In the genomic region with DNA sequence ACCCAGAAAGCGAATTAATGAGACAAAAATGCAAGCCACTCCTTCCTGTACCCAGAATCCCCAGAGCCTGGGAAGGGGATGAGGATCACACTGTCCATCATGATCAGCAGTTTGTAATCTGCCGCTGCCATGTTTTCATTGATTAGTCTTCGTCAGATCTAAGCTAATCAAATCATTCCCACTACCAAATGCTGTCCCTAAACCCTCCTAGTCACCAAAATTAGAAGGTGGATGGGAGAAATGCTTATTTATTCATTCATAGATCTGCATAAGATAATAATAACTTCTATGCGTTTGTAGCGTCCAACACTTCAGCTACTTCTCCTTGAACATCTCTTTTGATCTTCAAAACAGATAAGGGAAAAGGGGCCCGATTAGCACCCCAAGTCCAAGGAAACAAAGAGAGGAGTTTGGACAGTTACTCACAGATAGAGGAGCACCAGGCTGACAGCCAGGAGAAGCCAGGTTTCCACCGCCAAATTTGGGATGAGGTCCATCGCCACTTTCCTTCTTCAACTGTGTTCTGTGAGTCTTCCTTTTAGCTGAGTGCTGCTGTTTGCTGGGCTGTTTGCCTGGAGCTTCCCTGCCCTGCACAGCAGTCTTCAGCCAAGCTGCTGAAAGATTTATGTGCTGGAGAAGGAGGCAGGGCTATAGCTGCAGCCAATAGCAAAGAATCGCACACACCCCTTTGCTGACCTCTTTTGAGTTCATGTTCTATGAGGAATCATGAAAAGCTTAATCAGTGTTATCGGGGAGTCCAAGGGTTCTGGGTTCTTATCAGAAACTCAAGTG, we compare ENCODE assay signal across 1 cellular context.
TF ChIP-seq lines count a peak whose summit lies in the region.

Gene CYP3A5 (minus strand): TSS at position 597 of the 792 bp plus-strand sequence. CDS start 100 bp downstream, at position 497.

TF ChIP-seq in HEK293, 187 proteins besides CTCF, POLR2A, EP300 and RAD21 (continued from another document):
- TF ChIP-seq PRDM10 (tag by site-specific recombination; IDR thresholded peaks at IDR 0.05): no peak
- no peak for TF ChIP-seq ZNF560 (tag by site-specific recombination; IDR thresholded peaks at IDR 0.05; ENCODE audit: borderline replicate concordance)
- TF ChIP-seq ZNF558 (tag by site-specific recombination; IDR thresholded peaks at IDR 0.05): no peak
- TF ChIP-seq ZNF704 (tag by site-specific recombination; IDR thresholded peaks at IDR 0.05): no peak
- TF ChIP-seq ZSCAN16 (tag by site-specific recombination; IDR thresholded peaks at IDR 0.05): no peak
- peak; percentile 74; the same call in 1 of the 2 replicates for TF ChIP-seq KLF10 (tag by site-specific recombination; IDR thresholded peaks at IDR 0.05)
- peak; percentile 52; the same call in 1 of the 2 replicates for TF ChIP-seq ZBTB17 (tag by site-specific recombination; IDR thresholded peaks at IDR 0.05)
- TF ChIP-seq WT1 (tag by site-specific recombination; IDR thresholded peaks at IDR 0.05): no peak
- TF ChIP-seq HOXC10 (CRISPR knock-in tag; IDR thresholded peaks at IDR 0.05): no peak
- TF ChIP-seq KLF8 (tag by site-specific recombination; IDR thresholded peaks at IDR 0.05): 0 out of 2 replicates have a peak, but pooled peaks have one; percentile 14
- TF ChIP-seq ZNF280C (tag by site-specific recombination; IDR thresholded peaks at IDR 0.05): no peak
- TF ChIP-seq ZNF670 (tag by site-specific recombination; IDR thresholded peaks at IDR 0.05; ENCODE audit: low read depth): no peak
- no peak for TF ChIP-seq ZNF362 (tag by site-specific recombination; IDR thresholded peaks at IDR 0.05)
- TF ChIP-seq REST (tag by site-specific recombination; IDR thresholded peaks at IDR 0.05): no peak
- TF ChIP-seq GLIS2 (tag by site-specific recombination; IDR thresholded peaks at IDR 0.05): no peak
- no peak for TF ChIP-seq SCRT2 (tag by site-specific recombination; IDR thresholded peaks at IDR 0.05)
- TF ChIP-seq PRDM2 (tag by site-specific recombination; IDR thresholded peaks at IDR 0.05; ENCODE audit: borderline replicate concordance): no peak
- TF ChIP-seq ZNF776 (tag by site-specific recombination; IDR thresholded peaks at IDR 0.05; ENCODE audit: borderline replicate concordance): no peak
- TF ChIP-seq ZNF132 (tag by site-specific recombination; IDR thresholded peaks at IDR 0.05; ENCODE audit: borderline replicate concordance): no peak
- no peak; the same call in 1 of the 2 replicates for TF ChIP-seq SP3 (tag by site-specific recombination; IDR thresholded peaks at IDR 0.05)
- TF ChIP-seq ZEB2 (tag by site-specific recombination; IDR thresholded peaks at IDR 0.05): no peak
- 0 out of 2 replicates have a peak, but pooled peaks have one; percentile 32 for TF ChIP-seq TRIM28 (IDR thresholded peaks at IDR 0.05; ENCODE audit: borderline replicate concordance, low read length)
- no peak for TF ChIP-seq OSR2 (tag by site-specific recombination; IDR thresholded peaks at IDR 0.05)
- TF ChIP-seq KLF1 (tag by site-specific recombination; IDR thresholded peaks at IDR 0.05): no peak
- TF ChIP-seq GFI1B (tag by site-specific recombination; IDR thresholded peaks at IDR 0.05): no peak
- no peak for TF ChIP-seq ZNF202 (tag by site-specific recombination; IDR thresholded peaks at IDR 0.05; ENCODE audit: borderline replicate concordance)
- 0 out of 2 replicates have a peak, but pooled peaks have one; percentile 54 for TF ChIP-seq ZNF768 (tag by site-specific recombination; IDR thresholded peaks at IDR 0.05)
- TF ChIP-seq ZNF16 (tag by site-specific recombination; IDR thresholded peaks at IDR 0.05; ENCODE audit: low read depth): no peak
- no peak for TF ChIP-seq ATF2 (tag by site-specific recombination; IDR thresholded peaks at IDR 0.05; ENCODE audit: low read depth)
- TF ChIP-seq ZFP37 (tag by site-specific recombination; IDR thresholded peaks at IDR 0.05): no peak
- no peak for TF ChIP-seq KLF7 (tag by site-specific recombination; IDR thresholded peaks at IDR 0.05; ENCODE audit: borderline replicate concordance)
- 0 out of 2 replicates have a peak, but pooled peaks have one; percentile 19 for TF ChIP-seq BCL11A (tag by site-specific recombination; IDR thresholded peaks at IDR 0.05; ENCODE audit: low read depth)
- no peak for TF ChIP-seq SCRT1 (tag by site-specific recombination; IDR thresholded peaks at IDR 0.05; ENCODE audit: borderline replicate concordance)
- TF ChIP-seq IKZF3 (tag by site-specific recombination; IDR thresholded peaks at IDR 0.05): peak; percentile 71
- peak; percentile 64; the same call in 1 of the 2 replicates for TF ChIP-seq ZNF76 (tag by site-specific recombination; IDR thresholded peaks at IDR 0.05; ENCODE audit: borderline replicate concordance, low read depth)
- 0 out of 2 replicates have a peak, but pooled peaks have one; percentile 30 for TF ChIP-seq SP2 (tag by site-specific recombination; IDR thresholded peaks at IDR 0.05)
